Comparison of ENCODE assay signal across 10 cellular contexts in genomic region chr7:23533160-23533559, GRCh38. TPM values are rescaled to one million over a fixed set of nuclear protein-coding genes. Genes with fewer than 3 reads are reported as not detected.
A peak's percentile ranks its signal among the peaks of the same experiment; 100 is the strongest.
DNase-seq lines count a peak whose midpoint lies in the region; ATAC-seq and TF ChIP-seq lines count a peak whose summit lies in the region.
"Had no signal": no experiment of that assay in that cellular context is flagged by ENCODE, and none has a peak within 500 bp of the region (broad histone marks: within the 10 kb centered on the region; RNA-seq: fewer than 3 reads in every experiment).

No MANE protein-coding gene starts in this region.

- no peak for DNase-seq in activated naive CD4-positive, alpha-beta T cell treated with anti-CD3 and anti-CD28 coated beads, Interleukin-2, amount 10 ng/mL, durations not matched to agents 7 days and 5 days
- DNase-seq in activated naive CD4-positive, alpha-beta T cell (lab: John Stamatoyannopoulos, UW): no peak
- no peak for DNase-seq in PC-9
- no peak for DNase-seq in central memory CD8-positive, alpha-beta T cell (ENCODE audit: low spot score in 2 of 2)
- DNase-seq in stimulated activated effector memory CD8-positive, alpha-beta T cell treated with anti-CD3 and anti-CD28 coated beads, Interleukin-12 subunit alpha, Interleukin-12 subunit beta, amount 100 ng/mL, for 72 hours (ENCODE audit: low spot score in 2 of 2): no peak
- DNase-seq in H7: no peak
- no peak for DNase-seq in right atrium auricular region (ENCODE audit: low spot score)
- no peak for DNase-seq in epidermal melanocyte (ENCODE audit: insufficient read length, low spot score)
- DNase-seq: gastrocnemius medialis, NCI-H1105 had no signal

- H4K20me1 ChIP-seq in PC-9 (ENCODE audit: insufficient read depth): peaks cover 31% of the 10 kb centered on the region

- intact Hi-C loops in PC-9 (cut with micrococcal nuclease; ENCODE audit: unreplicated experiment): loop anchor here (5.0 to 10.0 kb wide), 2 partner anchors 176 to 678 kb away; no protein-coding TSS in a partner anchor

- H3K9me3 ChIP-seq in PC-9 (ENCODE audit: insufficient read depth, low read depth) (no peaks in the 10 kb centered on the region), right atrium auricular region (no peaks in the 10 kb centered on the region)
- H3K9me3 ChIP-seq: gastrocnemius medialis had no signal

- peaks cover 12% of the 10 kb centered on the region for H3F3A ChIP-seq in PC-9 (ENCODE audit: insufficient read depth, low read depth)

- no peaks in the 10 kb centered on the region for H3K9me2 ChIP-seq in PC-9 (ENCODE audit: insufficient read depth)

- H3K4me3 Mint-ChIP-seq in activated naive CD4-positive, alpha-beta T cell treated with anti-CD3 and anti-CD28 coated beads, Interleukin-2, amount 10 ng/mL, durations not matched to agents 7 days and 5 days: peak overlapping the region; percentile 35
- peak overlapping the region; percentile 98 for H3K4me3 Mint-ChIP-seq in central memory CD8-positive, alpha-beta T cell
- peak overlapping the region; percentile 97 for H3K4me3 Mint-ChIP-seq in stimulated activated effector memory CD8-positive, alpha-beta T cell treated with anti-CD3 and anti-CD28 coated beads, Interleukin-12 subunit alpha, Interleukin-12 subunit beta, amount 100 ng/mL, for 72 hours

- TF ChIP-seq CTCF in PC-9 (conservative IDR thresholded peaks at IDR 0.05): no peak
- TF ChIP-seq CTCF in right atrium auricular region (IDR thresholded peaks at IDR 0.05): no peak

- peaks cover 19% of the 10 kb centered on the region for H3K36me3 Mint-ChIP-seq in activated naive CD4-positive, alpha-beta T cell treated with anti-CD3 and anti-CD28 coated beads, Interleukin-2, amount 10 ng/mL, durations not matched to agents 7 days and 5 days
- peaks cover 40% of the 10 kb centered on the region for H3K36me3 Mint-ChIP-seq in central memory CD8-positive, alpha-beta T cell (ENCODE audit: insufficient read depth)
- peaks cover 48% of the 10 kb centered on the region for H3K36me3 Mint-ChIP-seq in stimulated activated effector memory CD8-positive, alpha-beta T cell treated with anti-CD3 and anti-CD28 coated beads, Interleukin-12 subunit alpha, Interleukin-12 subunit beta, amount 100 ng/mL, for 72 hours

- H3K9me3 Mint-ChIP-seq in activated naive CD4-positive, alpha-beta T cell treated with anti-CD3 and anti-CD28 coated beads, Interleukin-2, amount 10 ng/mL, durations not matched to agents 7 days and 5 days: no peaks in the 10 kb centered on the region
- no peaks in the 10 kb centered on the region for H3K9me3 Mint-ChIP-seq in central memory CD8-positive, alpha-beta T cell
- no peaks in the 10 kb centered on the region for H3K9me3 Mint-ChIP-seq in stimulated activated effector memory CD8-positive, alpha-beta T cell treated with anti-CD3 and anti-CD28 coated beads, Interleukin-12 subunit alpha, Interleukin-12 subunit beta, amount 100 ng/mL, for 72 hours

- H3K27me3 Mint-ChIP-seq in activated naive CD4-positive, alpha-beta T cell treated with anti-CD3 and anti-CD28 coated beads, Interleukin-2, amount 10 ng/mL, durations not matched to agents 7 days and 5 days: peaks cover 5% of the 10 kb centered on the region
- H3K27me3 Mint-ChIP-seq in central memory CD8-positive, alpha-beta T cell: no peaks in the 10 kb centered on the region

- H3K27ac Mint-ChIP-seq in activated naive CD4-positive, alpha-beta T cell treated with anti-CD3 and anti-CD28 coated beads, Interleukin-2, amount 10 ng/mL, durations not matched to agents 7 days and 5 days: peak overlapping the region; percentile 77
- H3K27ac Mint-ChIP-seq in central memory CD8-positive, alpha-beta T cell (ENCODE audit: low read depth): peak overlapping the region; percentile 100
- H3K27ac Mint-ChIP-seq in stimulated activated effector memory CD8-positive, alpha-beta T cell treated with anti-CD3 and anti-CD28 coated beads, Interleukin-12 subunit alpha, Interleukin-12 subunit beta, amount 100 ng/mL, for 72 hours: peak overlapping the region; percentile 100

- peaks cover 34% of the 10 kb centered on the region for H3K4me1 Mint-ChIP-seq in activated naive CD4-positive, alpha-beta T cell treated with anti-CD3 and anti-CD28 coated beads, Interleukin-2, amount 10 ng/mL, durations not matched to agents 7 days and 5 days
- H3K4me1 Mint-ChIP-seq in central memory CD8-positive, alpha-beta T cell: peaks cover 31% of the 10 kb centered on the region
- H3K4me1 Mint-ChIP-seq in stimulated activated effector memory CD8-positive, alpha-beta T cell treated with anti-CD3 and anti-CD28 coated beads, Interleukin-12 subunit alpha, Interleukin-12 subunit beta, amount 100 ng/mL, for 72 hours: peaks cover 30% of the 10 kb centered on the region

- POLR2A ChIA-PET in PC-9 (lab: Charles Lee; ENCODE audit: unreplicated experiment): no interaction called here

- H3K36me3 ChIP-seq in PC-9 (ENCODE audit: low read depth): peaks cover 4% of the 10 kb centered on the region; the same call in 1 of the 2 replicates
- H3K36me3 ChIP-seq in H7 (replicated peaks; ENCODE audit: control insufficient read depth, insufficient read depth, low read length): no peaks in the 10 kb centered on the region
- H3K36me3 ChIP-seq in right atrium auricular region: no peaks in the 10 kb centered on the region
- H3K36me3 ChIP-seq: gastrocnemius medialis had no signal

- peaks cover 37% of the 10 kb centered on the region for H3K79me2 ChIP-seq in PC-9 (ENCODE audit: low read depth)

- no peaks in the 10 kb centered on the region for H3K27me3 ChIP-seq in PC-9 (ENCODE audit: insufficient read depth, low read depth)
- no peaks in the 10 kb centered on the region for H3K27me3 ChIP-seq in H7 (ENCODE audit: control insufficient read depth, insufficient read depth, low read length)
- no peaks in the 10 kb centered on the region for H3K27me3 ChIP-seq in right atrium auricular region
- H3K27me3 ChIP-seq: gastrocnemius medialis had no signal

- CTCF ChIA-PET in activated naive CD4-positive, alpha-beta T cell treated with anti-CD3 and anti-CD28 coated beads, Interleukin-2, amount 10 ng/mL, durations not matched to agents 7 days and 5 days (lab: Charles Lee): no interaction called here
- CTCF ChIA-PET in PC-9 (lab: Charles Lee): interaction anchor here (0.6 kb wide), 1 partner anchor 159 kb away, joined by 6 read pairs; no protein-coding TSS in a partner anchor

- no peak overlapping the region for H2AFZ ChIP-seq in PC-9

- no peak for ATAC-seq in central memory CD8-positive, alpha-beta T cell (replicated peaks; ENCODE audit: extremely low read depth, poor library complexity, severe bottlenecking)
- no peak for ATAC-seq in stimulated activated effector memory CD8-positive, alpha-beta T cell treated with anti-CD3 and anti-CD28 coated beads, Interleukin-12 subunit alpha, Interleukin-12 subunit beta, amount 100 ng/mL, for 72 hours
- ATAC-seq: gastrocnemius medialis had no signal

- no peak overlapping the region for H3K4me3 ChIP-seq in PC-9
- no peak overlapping the region for H3K4me3 ChIP-seq in H7 (ENCODE audit: insufficient read depth, low read depth, low read length)
- no peak overlapping the region for H3K4me3 ChIP-seq in right atrium auricular region

- H3K4me1 ChIP-seq in PC-9 (replicated peaks; ENCODE audit: insufficient read depth) (peaks cover 24% of the 10 kb centered on the region), right atrium auricular region (peaks cover 0 to 29% of the 10 kb centered on the region in 2 donors)

- BruUV-seq in PC-9 (replicated peaks; lab: Mats Ljungman, UMichigan): no TSS peak

- H3K4me2 ChIP-seq in PC-9: no peak overlapping the region

- H3K27ac ChIP-seq in PC-9: peak overlapping the region; percentile 89; the same call in 1 of the 2 replicates
- no peak overlapping the region for H3K27ac ChIP-seq in right atrium auricular region

RNA-seq across cellular contexts. Expression of gene TRA2A, which starts 1.4 kb away (rescaled TPM):
- total RNA-seq in PC-9 (2021): 77.0 and 112 TPM in 2 replicates
- 23.2 and 24.9 TPM in 2 replicates for total RNA-seq in H7 (2014; rRNA removed; shearing (Covaris generic))
- 10 to 100 TPM; 16.0 to 26.7 TPM for total RNA-seq in right atrium auricular region

Comparison
In these comparisons a context has a peak if more than half of its experiments do, and no peak if none do; other contexts are left out.
1. H3K4me3 Mint-ChIP-seq: peak in every context shown above with its lines; median percentile 98 in central memory CD8-positive, alpha-beta T cell; 97 in stimulated activated effector memory CD8-positive, alpha-beta T cell treated with anti-CD3 and anti-CD28 coated beads, Interleukin-12 subunit alpha, Interleukin-12 subunit beta, amount 100 ng/mL, for 72 hours; 35 in activated naive CD4-positive, alpha-beta T cell treated with anti-CD3 and anti-CD28 coated beads, Interleukin-2, amount 10 ng/mL, durations not matched to agents 7 days and 5 days.